8 cellular contexts compared by ENCODE assay signal in the genomic region with DNA sequence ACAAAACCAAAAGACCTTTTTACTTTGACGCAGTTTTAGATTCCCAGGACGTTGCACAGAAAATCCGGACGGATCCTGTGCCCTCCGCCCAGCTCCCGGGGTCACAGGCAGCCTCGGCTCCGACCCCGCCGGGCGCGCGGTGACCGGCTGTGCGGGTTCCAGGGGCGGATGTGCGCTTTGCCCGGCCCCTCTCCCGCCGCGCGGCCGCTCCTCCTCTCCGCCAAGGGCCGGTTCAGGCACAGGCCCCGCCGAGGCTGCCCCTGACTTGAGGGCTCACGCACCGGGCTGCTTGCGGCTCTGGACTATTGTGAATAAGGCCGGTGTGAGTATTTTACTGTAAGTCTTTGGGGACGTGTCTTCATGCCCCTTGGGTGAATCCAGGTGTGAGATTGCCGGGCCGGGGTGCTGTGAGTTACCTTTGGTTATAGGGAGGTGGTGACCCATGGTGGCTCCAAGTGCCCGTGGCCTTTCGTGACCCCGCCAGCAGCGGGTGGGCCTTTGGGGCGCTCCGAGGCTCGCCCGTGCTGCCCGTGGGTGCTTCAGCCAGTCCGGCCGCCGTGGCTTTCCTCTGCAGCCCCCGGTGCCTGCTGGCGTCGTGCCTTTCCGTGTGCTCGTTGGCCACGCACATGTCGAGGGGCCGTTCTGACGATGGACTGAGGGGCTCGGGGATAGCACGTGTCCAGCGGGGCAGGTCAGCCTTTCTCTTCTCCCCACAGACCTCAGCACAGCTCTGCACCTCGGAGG. TPM values are rescaled to one million over a fixed set of nuclear protein-coding genes. Genes with fewer than 3 reads are reported as not detected.
DNase-seq lines count a peak whose midpoint lies in the region; ATAC-seq and TF ChIP-seq lines count a peak whose summit lies in the region.

No MANE protein-coding gene starts in this region.

- CTCF ChIA-PET in Caco-2 (lab: Charles Lee) = interaction anchor here (1.2 to 1.5 kb wide), 4 partner anchors 12 to 224 kb away, joined by 3 to 6 read pairs (median 5); no protein-coding TSS in a partner anchor

- H3K9me3 Mint-ChIP-seq in Caco-2 (ENCODE audit: unreplicated experiment) = peaks cover 9% of the 10 kb centered on the region
- H3K9me3 Mint-ChIP-seq in neural progenitor cell = peaks cover 9% of the 10 kb centered on the region

- no peaks in the 10 kb centered on the region for H3K79me2 ChIP-seq in neural progenitor cell (ENCODE audit: low read depth)

- BruUV-seq in Caco-2 (replicated peaks; lab: Mats Ljungman, UMichigan) = TSS peak; percentile 33

- H3K4me3 ChIP-seq in Caco-2 (ENCODE audit: low read depth, low read length) = peak overlapping the region; percentile 55
- peak overlapping the region; percentile 65 for H3K4me3 ChIP-seq in NT2/D1 (ENCODE audit: insufficient read length, low read depth)
- H3K4me3 ChIP-seq in esophagus (ENCODE audit: low read depth in 1 of 2, low read length in 2 of 2) = peak overlapping the region; percentile 50 to 54
- H3K4me3 ChIP-seq in neural progenitor cell = peak overlapping the region; percentile 59

- H3K36me3 ChIP-seq in Caco-2 (ENCODE audit: control insufficient read depth, insufficient read depth, low read length) = no peaks in the 10 kb centered on the region
- no peaks in the 10 kb centered on the region for H3K36me3 ChIP-seq in NT2/D1 (ENCODE audit: insufficient read depth, insufficient read length, low read length)
- no peaks in the 10 kb centered on the region for H3K36me3 ChIP-seq in esophagus (ENCODE audit: control insufficient read depth in 2 of 2, insufficient read depth in 2 of 2, low read length in 1 of 2)
- no peaks in the 10 kb centered on the region for H3K36me3 ChIP-seq in neural progenitor cell

- DNase-seq in Caco-2 = no peak
- DNase-seq in NT2/D1 (ENCODE audit: low read depth, low spot score) = no peak
- peak; percentile 67 for DNase-seq in neural progenitor cell (ENCODE audit: low spot score)
- no peak for DNase-seq in DMS153 (lab: John Stamatoyannopoulos, UW)
- no peak for DNase-seq in NCI-H1092 (lab: John Stamatoyannopoulos, UW)

- peak overlapping the region; percentile 92 for H3K4me2 ChIP-seq in neural progenitor cell

- peak overlapping the region; percentile 80 for H3K9ac ChIP-seq in NT2/D1 (ENCODE audit: insufficient read length, low read depth)
- H3K9ac ChIP-seq in neural progenitor cell = no peak overlapping the region

- H3K36me3 Mint-ChIP-seq in Caco-2 (ENCODE audit: insufficient read depth, unreplicated experiment) (peaks cover 6% of the 10 kb centered on the region), neural progenitor cell (peaks cover 6% of the 10 kb centered on the region)

- peaks cover 7% of the 10 kb centered on the region for H3K4me1 Mint-ChIP-seq in Caco-2 (ENCODE audit: low read depth, unreplicated experiment)
- H3K4me1 Mint-ChIP-seq in neural progenitor cell = peaks cover 11% of the 10 kb centered on the region

- peak overlapping the region; percentile 90 for H3K4me3 Mint-ChIP-seq in Caco-2 (ENCODE audit: unreplicated experiment)
- peak overlapping the region; percentile 83 for H3K4me3 Mint-ChIP-seq in neural progenitor cell

- peak overlapping the region in 1 of 2 donors; percentile 77 for H3K27ac ChIP-seq in esophagus (ENCODE audit: low read depth in 2 of 2, low read length in 1 of 2)
- no peak overlapping the region for H3K27ac ChIP-seq in neural progenitor cell

- TF ChIP-seq CTCF in Caco-2 (IDR thresholded peaks at IDR 0.05; ENCODE audit: insufficient read depth in 1 of 2, low read depth in 1 of 2, low read length in 1 of 2, severe bottlenecking in 1 of 2, unreplicated experiment in 1 of 2) = no peak
- TF ChIP-seq CTCF in neural progenitor cell (IDR thresholded peaks at IDR 0.05) = no peak

- peak overlapping the region; percentile 92 for H2AFZ ChIP-seq in neural progenitor cell (replicated peaks)

- ATAC-seq in GM21619 (IDR thresholded peaks at IDR 0.05; ENCODE audit: unreplicated experiment) = peak; percentile 12
- ATAC-seq in HG03280 (IDR thresholded peaks at IDR 0.05; ENCODE audit: unreplicated experiment) = no peak

- 37 to 46% methylated on average over 37 to 59 of the region's 59 CpGs for WGBS in esophagus, 2 donors

- POLR2A ChIA-PET in Caco-2 (lab: Charles Lee) = interaction anchor here (0.6 to 0.7 kb wide), 3 partner anchors 15 to 292 kb away, joined by 3 read pairs; partner anchors contain the start of gene GALNT9

- peaks cover 3% of the 10 kb centered on the region for H4K20me1 ChIP-seq in neural progenitor cell (ENCODE audit: low read depth)

- H3K4me1 ChIP-seq in Caco-2 (peaks cover 8% of the 10 kb centered on the region; the same call in 1 of the 2 replicates), NT2/D1 (ENCODE audit: insufficient read depth, insufficient read length) (peaks cover 25% of the 10 kb centered on the region), esophagus (ENCODE audit: control insufficient read depth in 2 of 2, insufficient read depth in 2 of 2, low read length in 1 of 2) (peaks cover 4 to 20% of the 10 kb centered on the region in 2 donors), neural progenitor cell (peaks cover 10% of the 10 kb centered on the region)

- peaks cover 8% of the 10 kb centered on the region for H3K27me3 Mint-ChIP-seq in Caco-2 (ENCODE audit: insufficient read depth, unreplicated experiment)
- H3K27me3 Mint-ChIP-seq in neural progenitor cell (ENCODE audit: insufficient read depth, low read depth) = peaks cover 46% of the 10 kb centered on the region

- no peaks in the 10 kb centered on the region; the same call in 1 of the 2 replicates for H3K9me3 ChIP-seq in Caco-2
- H3K9me3 ChIP-seq in NT2/D1 (ENCODE audit: insufficient read depth, low read length) = peaks cover 19% of the 10 kb centered on the region
- H3K9me3 ChIP-seq in esophagus (ENCODE audit: control insufficient read depth in 2 of 2, insufficient read depth in 1 of 2, low read depth in 1 of 2, low read length in 1 of 2) = peaks cover 6 to 23% of the 10 kb centered on the region in 2 donors
- no peaks in the 10 kb centered on the region for H3K9me3 ChIP-seq in neural progenitor cell (ENCODE audit: low read depth)

- intact Hi-C loops in Caco-2 (cut with micrococcal nuclease; ENCODE audit: unreplicated experiment) = no loop called here

- H3K27ac Mint-ChIP-seq in Caco-2 (ENCODE audit: unreplicated experiment) (peak overlapping the region; percentile 72), neural progenitor cell (no peak overlapping the region)

- no peaks in the 10 kb centered on the region for H3K27me3 ChIP-seq in Caco-2 (replicated peaks; ENCODE audit: control insufficient read depth, insufficient read depth, low read length)
- peaks cover 85% of the 10 kb centered on the region for H3K27me3 ChIP-seq in NT2/D1 (ENCODE audit: insufficient read depth, insufficient read length)
- H3K27me3 ChIP-seq in esophagus (ENCODE audit: control insufficient read depth in 1 of 2, insufficient read depth in 2 of 2, low read length in 2 of 2) = no peaks in the 10 kb centered on the region
- peaks cover 100% of the 10 kb centered on the region for H3K27me3 ChIP-seq in neural progenitor cell

- peaks cover 19% of the 10 kb centered on the region for H3F3A ChIP-seq in neural progenitor cell (ENCODE audit: low read depth)

RNA-seq across cellular contexts. Expression of gene NOC4L, which starts 45.9 kb away (rescaled TPM):
- total RNA-seq in Caco-2 (2022) (39.6 and 40.7 TPM in 2 replicates), neural progenitor cell (ENCODE audit: low replicate concordance) (3.5 and 12.1 TPM in 2 replicates)
- polyA plus RNA-seq in esophagus = 10 to 100 TPM; 20.6 to 22.7 TPM

RNA-seq across cellular contexts. Expression of gene DDX51, which starts 46.1 kb away (rescaled TPM):
- total RNA-seq in Caco-2 (2022) (35.5 and 40.4 TPM in 2 replicates), neural progenitor cell (ENCODE audit: low replicate concordance) (8.5 and 15.5 TPM in 2 replicates)
- polyA plus RNA-seq in esophagus = 10 to 100 TPM; 12.3 to 20.4 TPM
